Comparison of ENCODE assay signal across 10 cellular contexts in genomic region chr10:6211341-6212265, GRCh38. TPM values are rescaled to one million over a fixed set of nuclear protein-coding genes. Genes with fewer than 3 reads are reported as not detected.
DNase-seq lines count a peak whose midpoint lies in the region; ATAC-seq and TF ChIP-seq lines count a peak whose summit lies in the region.
"Had no signal": no experiment of that assay in that cellular context is flagged by ENCODE, and none has a peak within 500 bp of the region (broad histone marks: within the 10 kb centered on the region; RNA-seq: fewer than 3 reads in every experiment).

No MANE protein-coding gene starts in this region.

- H3K9me3 Mint-ChIP-seq in T-cell = no peaks in the 10 kb centered on the region

- CTCF ChIA-PET in RWPE1 (lab: Yijun Ruan, JAX) (interaction anchor here (0.5 to 1.1 kb wide), 2 partner anchors 9 to 56 kb away, joined by 3 read pairs; partner anchors contain the start of gene PFKFB3), T-cell (lab: Charles Lee) (no interaction called here)

- H3K27me3 Mint-ChIP-seq in T-cell = no peaks in the 10 kb centered on the region

- DNase-seq in RWPE1 (ENCODE audit: low spot score) (no peak), esophagus squamous epithelium (lab: John Stamatoyannopoulos, UW) (no peak), tibial artery (no peak), D341Med (ENCODE audit: low spot score) (no peak), T-cell (no peak)
- DNase-seq: Kasumi-1, RPMI8226 had no signal

- no peaks in the 10 kb centered on the region for H3K27me3 ChIP-seq in esophagus squamous epithelium
- H3K27me3 ChIP-seq in tibial artery = no peaks in the 10 kb centered on the region

- no peak overlapping the region for H3K4me3 Mint-ChIP-seq in T-cell

- POLR2A ChIA-PET in RWPE1 (lab: Yijun Ruan, JAX; ENCODE audit: low non-redundant PET) (no interaction called here), T-cell (lab: Charles Lee) (no interaction called here)

- TF ChIP-seq CTCF in RWPE1 (conservative IDR thresholded peaks at IDR 0.05; ENCODE audit: low read depth) = no peak
- no peak for TF ChIP-seq CTCF in esophagus squamous epithelium (IDR thresholded peaks at IDR 0.05)
- TF ChIP-seq CTCF in tibial artery (IDR thresholded peaks at IDR 0.05) = no peak

- TF ChIP-seq POLR2A in esophagus squamous epithelium (IDR thresholded peaks at IDR 0.05) = no peak

- H3K4me3 ChIP-seq in esophagus squamous epithelium (peak overlapping the region in 1 of 4 donors; percentile 24), mesodermal cell (ENCODE audit: extremely low read depth, insufficient read depth, low read length, poor library complexity, severe bottlenecking) (no peak overlapping the region), tibial artery (peak overlapping the region in 1 of 2 donors; percentile 2)
- H3K4me3 ChIP-seq: GM12878 had no signal

- peaks cover 16 to 27% (median 24%) of the 10 kb centered on the region in 3 donors for H3K4me1 Mint-ChIP-seq in T-cell

- H3K27ac ChIP-seq in RWPE1 (peak overlapping the region; percentile 25), esophagus squamous epithelium (peak overlapping the region; percentile 12 to 74 (median 62)), mesodermal cell (ENCODE audit: low read depth, low read length, severe bottlenecking) (peak overlapping the region; percentile 64), tibial artery (peak overlapping the region; percentile 44 to 51)

- H3K27ac Mint-ChIP-seq in T-cell = no peak overlapping the region

- H3K36me3 Mint-ChIP-seq in T-cell = peaks cover 30% of the 10 kb centered on the region

- H3K9me3 ChIP-seq in esophagus squamous epithelium (no peaks in the 10 kb centered on the region), mesodermal cell (ENCODE audit: control insufficient read depth, low read length) (no peaks in the 10 kb centered on the region), tibial artery (no peaks in the 10 kb centered on the region)

- H3K4me1 ChIP-seq in esophagus squamous epithelium (peaks cover 3 to 59% (median 32%) of the 10 kb centered on the region in 3 donors), mesodermal cell (ENCODE audit: control insufficient read depth, insufficient read depth, low read length, poor library complexity, severe bottlenecking) (peaks cover 32% of the 10 kb centered on the region), tibial artery (peaks cover 0 to 53% (median 28%) of the 10 kb centered on the region in 4 donors)

- H3K36me3 ChIP-seq in esophagus squamous epithelium = peaks cover 20 to 59% (median 32%) of the 10 kb centered on the region in 3 donors
- H3K36me3 ChIP-seq in mesodermal cell (ENCODE audit: control insufficient read depth, insufficient read depth, low read length) = peaks cover 75% of the 10 kb centered on the region
- peaks cover 32 to 35% (median 32%) of the 10 kb centered on the region in 3 donors for H3K36me3 ChIP-seq in tibial artery

- WGBS in esophagus squamous epithelium, 2 donors = 72 to 83% methylated on average over 6 to 9 of the region's 24 CpGs
- WGBS in mesodermal cell (ENCODE audit: insufficient coverage in 2 of 2), 2 experiments = 75 to 77% methylated on average over 22 to 24 of the region's 24 CpGs

- intact Hi-C loops in esophagus squamous epithelium (cut with DNase I) = no loop called here
- intact Hi-C loops in tibial artery (cut with DNase I; ENCODE audit: low total_unique reads) = no loop called here

- ATAC-seq in T-cell (replicated peaks in 1 of 4) = no peak
- ATAC-seq in GM21526 (IDR thresholded peaks at IDR 0.05; ENCODE audit: low FRiP score, unreplicated experiment) = no peak
- ATAC-seq: GM12878 had no signal

RNA-seq across cellular contexts. Expression of gene PFKFB3, which starts 8.9 kb away (rescaled TPM):
- 10 to 100 TPM; 17.1 to 37.8 (median 26.2) TPM for total RNA-seq in esophagus squamous epithelium
- polyA plus RNA-seq in mesodermal cell (2013, experiment 1 of 2) = 45.8 TPM
- polyA plus RNA-seq in mesodermal cell (2013, experiment 2 of 2) = 40.6 TPM
- total RNA-seq in T-cell = 10 to 100 TPM; 48.7 to 99.2 (median 93.9) TPM
